In genomic region chr12:54193437-54193836, GRCh38 we compare ENCODE assay signal across 20 cellular contexts. TPM values are rescaled to one million over a fixed set of nuclear protein-coding genes. Genes with fewer than 3 reads are reported as not detected.
DNase-seq lines count a peak whose midpoint lies in the region; ATAC-seq and TF ChIP-seq lines count a peak whose summit lies in the region.
"Had no signal": no experiment of that assay in that cellular context is flagged by ENCODE, and none has a peak within 500 bp of the region (broad histone marks: within the 10 kb centered on the region; RNA-seq: fewer than 3 reads in every experiment).

No MANE protein-coding gene starts in this region.

- no peaks in the 10 kb centered on the region for H3K4me1 ChIP-seq in uterus

- H3K36me3 ChIP-seq in WERI-Rb-1 (no peaks in the 10 kb centered on the region), uterus (no peaks in the 10 kb centered on the region)
- H3K36me3 ChIP-seq: BLaER1 had no signal

- H3K27ac ChIP-seq in WERI-Rb-1 = peak overlapping the region; percentile 45
- no peak overlapping the region for H3K27ac ChIP-seq in uterus
- H3K27ac ChIP-seq: BLaER1, C4-2B had no signal

- peak; percentile 65 for DNase-seq in D341Med (ENCODE audit: low spot score)
- DNase-seq in NCI-H82 treated with DMSO at 0.1 percent for 48 hours (lab: John Stamatoyannopoulos, UW; ENCODE audit: unreplicated experiment) = peak; percentile 76
- DNase-seq in WERI-Rb-1 = peak; percentile 98
- DNase-seq in left kidney (ENCODE audit: low read depth, low spot score) = peak; percentile 54
- no peak for DNase-seq in uterus
- DNase-seq in sciatic nerve (ENCODE audit: low spot score) = no peak
- no peak for DNase-seq in stimulated activated CD4-positive, alpha-beta T cell treated with anti-CD3 and anti-CD28 coated beads, Interleukin-1b, Interleukin-23, amount 100 ng/mL, for 48 hours
- DNase-seq in activated CD4-positive, alpha-beta T cell treated with anti-CD3 and anti-CD28 coated beads for 4 hours = no peak
- DNase-seq: Caco-2; CD4-positive, CD25-positive, alpha-beta regulatory T cell; CD8-positive, alpha-beta T cell; DMS 273 treated with DMSO at 0.1 percent for 48 hours; DMS79; EL; GDM1; GOT3; H7 had no signal

- H3K4me3 ChIP-seq in WERI-Rb-1 (ENCODE audit: low read depth, low read length) = no peak overlapping the region
- H3K4me3 ChIP-seq in uterus = no peak overlapping the region
- H3K4me3 ChIP-seq: BLaER1 had no signal

- TF ChIP-seq POLR2A in uterus (IDR thresholded peaks at IDR 0.05) = no peak

- no peaks in the 10 kb centered on the region for H3K27me3 ChIP-seq in WERI-Rb-1 (ENCODE audit: insufficient read depth, low read depth, severe bottlenecking)
- peaks cover 0 to 5% of the 10 kb centered on the region in 2 donors for H3K27me3 ChIP-seq in uterus

- TF ChIP-seq CTCF in WERI-Rb-1 (IDR thresholded peaks at IDR 0.05; ENCODE audit: low read depth, low read length) (no peak), uterus (IDR thresholded peaks at IDR 0.05) (no peak)

- ATAC-seq in sciatic nerve = no peak
- ATAC-seq: CD8-positive, alpha-beta T cell; HCT116 had no signal

- H3K9me3 ChIP-seq in WERI-Rb-1 (ENCODE audit: severe bottlenecking) = no peaks in the 10 kb centered on the region
- H3K9me3 ChIP-seq in uterus = no peaks in the 10 kb centered on the region
- H3K9me3 ChIP-seq: BLaER1, Caco-2 had no signal

- intact Hi-C loops in uterus (cut with DNase I; ENCODE audit: low total_unique reads) (loop anchor here (5.0 kb wide), 1 partner anchor 186 kb away; the partner anchor contains the start of gene HOXC8), sciatic nerve (cut with DNase I) (no loop called here)

RNA-seq across cellular contexts. Expression of gene SMUG1, which starts 4.7 kb away (rescaled TPM):
- total RNA-seq in uterus (10 to 100 TPM in 3 of 4 donors, 1 to 10 TPM in 1; 8.2 to 39.7 (median 19.2) TPM), sciatic nerve (25.3 TPM)

Comparison
In these comparisons a context has a peak if more than half of its experiments do, and no peak if none do; other contexts are left out.
1. DNase-seq: peak in D341Med (single experiment), NCI-H82 treated with DMSO at 0.1 percent for 48 hours (single experiment), WERI-Rb-1 (single experiment) and left kidney (single experiment); none in uterus (0 of 2), sciatic nerve (single experiment), stimulated activated CD4-positive, alpha-beta T cell treated with anti-CD3 and anti-CD28 coated beads, Interleukin-1b, Interleukin-23, amount 100 ng/mL, for 48 hours (single experiment) and activated CD4-positive, alpha-beta T cell treated with anti-CD3 and anti-CD28 coated beads for 4 hours (0 of 2).